In genomic region chr20:41231850-41232249, GRCh38 we compare ENCODE assay signal across 11 cellular contexts.
A peak's percentile ranks its signal among the peaks of the same experiment; 100 is the strongest.
DNase-seq lines count a peak whose midpoint lies in the region; ATAC-seq and TF ChIP-seq lines count a peak whose summit lies in the region.
"Had no signal": no experiment of that assay in that cellular context is flagged by ENCODE, and none has a peak within 500 bp of the region (broad histone marks: within the 10 kb centered on the region; RNA-seq: fewer than 3 reads in every experiment).

No MANE protein-coding gene starts in this region.

- H3K4me2 ChIP-seq in skeletal muscle satellite cell (ENCODE audit: low read length), result peak overlapping the region; percentile 12

- H3K27ac ChIP-seq in CD8-positive, alpha-beta T cell (ENCODE audit: low read depth, low read length), result no peak overlapping the region
- peak overlapping the region in 3 of 4 donors; percentile 1 to 87 (median 79) for H3K27ac ChIP-seq in Peyer's patch
- H3K27ac ChIP-seq in epithelial cell of prostate, result peak overlapping the region; percentile 83

- POLR2A ChIA-PET in CD8-positive, alpha-beta T cell (lab: Charles Lee), result interaction anchor here (1.0 to 2.2 kb wide), 3 partner anchors 74 to 97 kb away, joined by 3 to 11 read pairs (median 4); no protein-coding TSS in a partner anchor

- H3K36me3 Mint-ChIP-seq in CD8-positive, alpha-beta T cell, result no peaks in the 10 kb centered on the region
- H3K36me3 Mint-ChIP-seq: immature natural killer cell had no signal

- intact Hi-C loops in CD8-positive, alpha-beta T cell (cut with DNase I, micrococcal nuclease), result loop anchor here (1.0 to 5.0 kb wide), 6 partner anchors 59 to 264 kb away; partner anchors contain the start of genes LPIN3 (in 2 of the 2) and ZHX3 (in 1 of the 2)

- H3K9me3 ChIP-seq in CD8-positive, alpha-beta T cell (ENCODE audit: low read length), result no peaks in the 10 kb centered on the region
- H3K9me3 ChIP-seq in Peyer's patch, result no peaks in the 10 kb centered on the region
- no peaks in the 10 kb centered on the region for H3K9me3 ChIP-seq in skeletal muscle satellite cell (replicated peaks; ENCODE audit: low read length)

- DNase-seq in CD8-positive, alpha-beta T cell, result no peak
- no peak for DNase-seq in Peyer's patch
- DNase-seq in epithelial cell of prostate (ENCODE audit: low read depth, low spot score), result no peak
- no peak for DNase-seq in stimulated activated CD4-positive, alpha-beta T cell treated with anti-CD3 and anti-CD28 coated beads, Interleukin-4, amount 100 ng/mL, for 1 hour
- DNase-seq in DMS79 (lab: John Stamatoyannopoulos, UW), result no peak
- DNase-seq in amygdala (lab: John Stamatoyannopoulos, UW), result no peak
- DNase-seq: activated effector memory CD4-positive, alpha-beta T cell treated with Interleukin-2 at 50 U/mL for 16 hours; effector memory CD4-positive, alpha-beta T cell had no signal

- no peaks in the 10 kb centered on the region for H3K27me3 ChIP-seq in CD8-positive, alpha-beta T cell (ENCODE audit: insufficient read depth, low read length)
- H3K27me3 ChIP-seq in Peyer's patch (no peaks in the 10 kb centered on the region), skeletal muscle satellite cell (ENCODE audit: control insufficient read depth, insufficient read depth, low read length) (no peaks in the 10 kb centered on the region)

- ATAC-seq in CD8-positive, alpha-beta T cell, result peak; percentile 8
- no peak for ATAC-seq in HG03097 (IDR thresholded peaks at IDR 0.05; ENCODE audit: low FRiP score, unreplicated experiment)

- no peak for TF ChIP-seq CTCF in CD8-positive, alpha-beta T cell (IDR thresholded peaks at IDR 0.05)
- TF ChIP-seq CTCF in Peyer's patch (IDR thresholded peaks at IDR 0.05), result no peak

- peaks cover 23% of the 10 kb centered on the region for H3K4me1 Mint-ChIP-seq in CD8-positive, alpha-beta T cell (ENCODE audit: low read depth)

- H3K27me3 Mint-ChIP-seq in CD8-positive, alpha-beta T cell (ENCODE audit: low read depth), result no peaks in the 10 kb centered on the region

- H3K4me3 ChIP-seq in CD8-positive, alpha-beta T cell (ENCODE audit: low read depth, low read length), result no peak overlapping the region
- no peak overlapping the region for H3K4me3 ChIP-seq in Peyer's patch
- H3K4me3 ChIP-seq in skeletal muscle satellite cell (ENCODE audit: low read length), result peak overlapping the region; percentile 14

- peak overlapping the region; percentile 66 for H3K27ac Mint-ChIP-seq in CD8-positive, alpha-beta T cell
- H3K27ac Mint-ChIP-seq: immature natural killer cell had no signal

- no peaks in the 10 kb centered on the region for H3K9me3 Mint-ChIP-seq in CD8-positive, alpha-beta T cell
- H3K9me3 Mint-ChIP-seq: immature natural killer cell had no signal

- H3K4me1 ChIP-seq in CD8-positive, alpha-beta T cell (ENCODE audit: insufficient read depth, low read length), result peaks cover 12% of the 10 kb centered on the region
- H3K4me1 ChIP-seq in Peyer's patch (peaks cover 0 to 31% (median 2%) of the 10 kb centered on the region in 4 donors), skeletal muscle satellite cell (ENCODE audit: control insufficient read depth, insufficient read depth, low read length) (peaks cover 48% of the 10 kb centered on the region)

- no peak for TF ChIP-seq POLR2A in Peyer's patch (IDR thresholded peaks at IDR 0.05)

- H3K9ac ChIP-seq in skeletal muscle satellite cell (ENCODE audit: low read depth, low read length), result peak overlapping the region; percentile 66

- no peaks in the 10 kb centered on the region for H3K36me3 ChIP-seq in CD8-positive, alpha-beta T cell (ENCODE audit: insufficient read depth, low read length)
- H3K36me3 ChIP-seq in Peyer's patch (no peaks in the 10 kb centered on the region), skeletal muscle satellite cell (ENCODE audit: insufficient read depth, low read length) (peaks cover 4% of the 10 kb centered on the region)

- peak overlapping the region; percentile 71 for H3K4me3 Mint-ChIP-seq in CD8-positive, alpha-beta T cell

- CTCF ChIA-PET in CD8-positive, alpha-beta T cell (lab: Charles Lee), result interaction anchor here (0.6 to 5.1 kb wide), 20 partner anchors 8 to 242 kb away, joined by 3 to 122 read pairs (median 6); partner anchors contain the start of genes LPIN3 and PLCG1
